Comparison of ENCODE assay signal across 10 cellular contexts in the genomic region with DNA sequence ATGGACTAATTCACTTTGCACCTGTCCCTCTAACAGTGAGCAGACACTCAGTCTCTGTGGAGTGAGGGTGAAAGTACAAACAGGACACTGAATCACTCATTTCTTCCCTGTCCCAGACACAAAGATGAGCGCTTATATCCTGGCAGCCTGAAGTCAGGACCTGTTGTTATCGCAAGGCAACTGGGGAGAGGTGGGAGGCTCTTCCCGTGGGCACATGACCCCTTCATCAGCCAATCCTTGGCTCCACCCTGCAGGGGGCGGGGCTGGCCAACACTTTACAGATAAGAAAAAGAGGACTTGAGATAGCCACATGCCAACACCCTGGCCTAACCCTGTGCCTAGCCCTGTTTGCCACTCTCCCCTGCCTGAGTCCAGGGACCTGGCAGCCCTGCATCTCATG. TPM values are rescaled to one million over a fixed set of nuclear protein-coding genes. Genes with fewer than 3 reads are reported as not detected.
DNase-seq lines count a peak whose midpoint lies in the region; ATAC-seq and TF ChIP-seq lines count a peak whose summit lies in the region.
"Had no signal": no experiment of that assay in that cellular context is flagged by ENCODE, and none has a peak within 500 bp of the region (broad histone marks: within the 10 kb centered on the region; RNA-seq: fewer than 3 reads in every experiment).

No MANE protein-coding gene starts in this region.

- no peaks in the 10 kb centered on the region for H3K27me3 ChIP-seq in lung (ENCODE audit: control insufficient read depth, insufficient read depth)

- ATAC-seq in lung (ENCODE audit: insufficient read depth, low FRiP score) (peak; percentile 62), GM21786 (IDR thresholded peaks at IDR 0.05; ENCODE audit: unreplicated experiment) (no peak), HG02973 (IDR thresholded peaks at IDR 0.05; ENCODE audit: unreplicated experiment) (no peak)
- ATAC-seq in stimulated activated memory B cell treated with anti-CD40 and anti-IgM and Interleukin-4, amounts not matched to agents 10 μg/mL and 1 μg/mL and 100 μg/mL, for 72 hours, result no peak

- H3K4me1 Mint-ChIP-seq in endothelial cell (ENCODE audit: unreplicated experiment), result no peaks in the 10 kb centered on the region
- no peaks in the 10 kb centered on the region for H3K4me1 Mint-ChIP-seq in stimulated activated memory B cell treated with anti-CD40 and anti-IgM and Interleukin-4, amounts not matched to agents 10 μg/mL and 1 μg/mL and 100 μg/mL, for 72 hours
- no peaks in the 10 kb centered on the region for H3K4me1 Mint-ChIP-seq in CD14-positive monocyte
- H3K4me1 Mint-ChIP-seq: mesothelial cell of epicardium had no signal

- H3K4me3 ChIP-seq in GM12865 (ENCODE audit: low read depth, low read length) (no peak overlapping the region), lung (no peak overlapping the region)

- 62 to 89% methylated on average over 4 of the region's 4 CpGs for WGBS in lung, 2 donors

- intact Hi-C loops in CD14-positive monocyte (cut with micrococcal nuclease), result no loop called here

- peaks cover 0 to 2% of the 10 kb centered on the region in 2 donors for H3K9me3 ChIP-seq in lung (ENCODE audit: control insufficient read depth in 2 of 2, insufficient read depth in 1 of 2, low read length in 1 of 2)

- peak; percentile 25 for DNase-seq in GM12865 (ENCODE audit: low read depth)
- DNase-seq in NAMALWA (ENCODE audit: low spot score), result peak; percentile 35
- DNase-seq in endothelial cell (ENCODE audit: low spot score), result peak; percentile 31
- peak; percentile 67 for DNase-seq in lung (ENCODE audit: low spot score)
- no peak for DNase-seq in CD14-positive monocyte (ENCODE audit: low spot score)
- DNase-seq: NCI-H187 had no signal

- no peak overlapping the region for H3K27ac ChIP-seq in lung (ENCODE audit: low read depth in 1 of 2, low read length in 1 of 2)

- H3K9me3 Mint-ChIP-seq in endothelial cell (ENCODE audit: unreplicated experiment) (no peaks in the 10 kb centered on the region), CD14-positive monocyte (no peaks in the 10 kb centered on the region)
- H3K9me3 Mint-ChIP-seq in stimulated activated memory B cell treated with anti-CD40 and anti-IgM and Interleukin-4, amounts not matched to agents 10 μg/mL and 1 μg/mL and 100 μg/mL, for 72 hours, result no peaks in the 10 kb centered on the region
- H3K9me3 Mint-ChIP-seq: mesothelial cell of epicardium had no signal

- no peaks in the 10 kb centered on the region for H3K4me1 ChIP-seq in lung (ENCODE audit: control insufficient read depth in 2 of 2, insufficient read depth in 2 of 2, low read length in 2 of 2)

- H3K4me3 Mint-ChIP-seq in endothelial cell (ENCODE audit: unreplicated experiment), result no peak overlapping the region
- H3K4me3 Mint-ChIP-seq in stimulated activated memory B cell treated with anti-CD40 and anti-IgM and Interleukin-4, amounts not matched to agents 10 μg/mL and 1 μg/mL and 100 μg/mL, for 72 hours, result no peak overlapping the region
- H3K4me3 Mint-ChIP-seq in CD14-positive monocyte, result no peak overlapping the region
- H3K4me3 Mint-ChIP-seq: mesothelial cell of epicardium had no signal

- H3K36me3 Mint-ChIP-seq in endothelial cell (ENCODE audit: low read depth, unreplicated experiment), result no peaks in the 10 kb centered on the region
- peaks cover 81% of the 10 kb centered on the region for H3K36me3 Mint-ChIP-seq in stimulated activated memory B cell treated with anti-CD40 and anti-IgM and Interleukin-4, amounts not matched to agents 10 μg/mL and 1 μg/mL and 100 μg/mL, for 72 hours
- H3K36me3 Mint-ChIP-seq in CD14-positive monocyte, result peaks cover 82 to 99% of the 10 kb centered on the region in 2 donors
- H3K36me3 Mint-ChIP-seq: mesothelial cell of epicardium had no signal

- TF ChIP-seq CTCF in GM12865 (IDR thresholded peaks at IDR 0.05; ENCODE audit: insufficient read depth, low read depth, low read length, missing control alignments) (no peak), endothelial cell (IDR thresholded peaks at IDR 0.05; ENCODE audit: unreplicated experiment) (no peak), lung (IDR thresholded peaks at IDR 0.05; ENCODE audit: control extremely low read depth, extremely low read depth) (no peak), CD14-positive monocyte (IDR thresholded peaks at IDR 0.05) (no peak)

- H3K36me3 ChIP-seq in lung (ENCODE audit: control insufficient read depth in 2 of 2, insufficient read depth in 2 of 2, low read length in 2 of 2), result peaks cover 12 to 62% of the 10 kb centered on the region in 2 donors

- peaks cover 5% of the 10 kb centered on the region for H3K27me3 Mint-ChIP-seq in endothelial cell (ENCODE audit: unreplicated experiment)
- no peaks in the 10 kb centered on the region for H3K27me3 Mint-ChIP-seq in stimulated activated memory B cell treated with anti-CD40 and anti-IgM and Interleukin-4, amounts not matched to agents 10 μg/mL and 1 μg/mL and 100 μg/mL, for 72 hours
- H3K27me3 Mint-ChIP-seq in CD14-positive monocyte (ENCODE audit: low read depth in 3 of 3), result peaks cover 0 to 2% (median 0%) of the 10 kb centered on the region in 3 donors

- H3K27ac Mint-ChIP-seq in endothelial cell (ENCODE audit: unreplicated experiment), result no peak overlapping the region
- no peak overlapping the region for H3K27ac Mint-ChIP-seq in stimulated activated memory B cell treated with anti-CD40 and anti-IgM and Interleukin-4, amounts not matched to agents 10 μg/mL and 1 μg/mL and 100 μg/mL, for 72 hours
- peak overlapping the region in 3 of 7 donors; percentile 1 to 16 (median 11) for H3K27ac Mint-ChIP-seq in CD14-positive monocyte
- H3K27ac Mint-ChIP-seq: mesothelial cell of epicardium had no signal

RNA-seq across cellular contexts. Expression of a gene that starts 29.5 kb away (rescaled TPM):
- total RNA-seq in endothelial cell (ENCODE audit: unreplicated experiment) (3.4 TPM), lung (1 to 10 TPM; 1.8 to 6.7 TPM)
- polyA plus RNA-seq in lung (1 to 10 TPM in 1 of 2 donors, under 1 TPM in 1; 0.55 to 1.8 TPM), CD14-positive monocyte (1 to 10 TPM; 1.9 to 2.5 TPM)
